In genomic region chr11:6390718-6391547, GRCh38 we compare ENCODE assay signal across 8 cellular contexts. TPM values are rescaled to one million over a fixed set of nuclear protein-coding genes. Genes with fewer than 3 reads are reported as not detected.
DNase-seq lines count a peak whose midpoint lies in the region; ATAC-seq, FAIRE-seq and TF ChIP-seq lines count a peak whose summit lies in the region.

No MANE protein-coding gene starts in this region.

- peak overlapping the region; percentile 64 for H4K91ac ChIP-seq in mesenchymal stem cell (ENCODE audit: low read length)

- TSS peak; percentile 86 for BruUV-seq in K562 (replicated peaks; lab: Mats Ljungman, UMichigan)

- peak overlapping the region in 1 of 2 experiments; percentile 78 for H3K14ac ChIP-seq in mesenchymal stem cell (ENCODE audit: low read length in 2 of 2)

- H3K79me1 ChIP-seq in mesenchymal stem cell (replicated peaks; ENCODE audit: low read length, poor library complexity, severe bottlenecking), result peaks cover 12% of the 10 kb centered on the region

- H3K27me3 ChIP-seq in cardiac muscle cell, result no peaks in the 10 kb centered on the region
- H3K27me3 ChIP-seq in K562 (ENCODE audit: control insufficient read depth in 2 of 2, insufficient read depth in 2 of 2, low read length in 2 of 2), result no peaks in the 10 kb centered on the region
- H3K27me3 ChIP-seq in mesenchymal stem cell (ENCODE audit: control insufficient read depth in 1 of 2, insufficient read depth in 1 of 2, low read length in 2 of 2), result no peaks in the 10 kb centered on the region
- no peaks in the 10 kb centered on the region for H3K27me3 ChIP-seq in vagina

- 0 out of 3 replicates have a peak, but pooled peaks cover 7% of the 10 kb centered on the region for H3K79me2 ChIP-seq in K562 (ENCODE audit: control insufficient read depth, insufficient read depth, low read length)

- 33% methylated on average over 17 of the region's 20 CpGs for WGBS in K562 (ENCODE audit: insufficient coverage, low coverage, missing lambda C conversion rate)
- 54% methylated on average over 19 of the region's 20 CpGs for WGBS in mesenchymal stem cell

- no peaks in the 10 kb centered on the region for H3K36me3 ChIP-seq in cardiac muscle cell
- H3K36me3 ChIP-seq in K562 (ENCODE audit: control insufficient read depth, insufficient read depth, low read length), result no peaks in the 10 kb centered on the region
- peaks cover 32 to 36% of the 10 kb centered on the region in 2 experiments for H3K36me3 ChIP-seq in mesenchymal stem cell (ENCODE audit: control insufficient read depth in 1 of 2, insufficient read depth in 2 of 2, low read depth in 1 of 2, low read length in 2 of 2)
- peaks cover 0 to 20% of the 10 kb centered on the region in 2 donors for H3K36me3 ChIP-seq in vagina

- H2AFZ ChIP-seq in K562 (ENCODE audit: low read depth, low read length) (peak overlapping the region; percentile 95), mesenchymal stem cell (ENCODE audit: low read depth, low read length) (peak overlapping the region; percentile 67)

- H3K4me3 ChIP-seq in cardiac muscle cell (peak overlapping the region; percentile 44), K562 (peak overlapping the region; percentile 73), mesenchymal stem cell (ENCODE audit: insufficient read depth in 1 of 2, low read depth in 1 of 2, low read length in 2 of 2) (peak overlapping the region; percentile 73 to 98), vagina (peak overlapping the region; percentile 76 to 91)

- H3K4ac ChIP-seq in mesenchymal stem cell (ENCODE audit: low read depth in 1 of 2, low read length in 2 of 2), result peak overlapping the region in 1 of 2 experiments; percentile 33

- H3K23ac ChIP-seq in mesenchymal stem cell (ENCODE audit: low read length in 2 of 2), result peak overlapping the region in 1 of 2 experiments; percentile 36

- in situ Hi-C loops in K562 (cut with MboI), result no loop called here

- H2BK5ac ChIP-seq in mesenchymal stem cell (ENCODE audit: low read depth, low read length, poor library complexity, severe bottlenecking), result no peak overlapping the region

- peak overlapping the region; percentile 67 to 95 for H3K9ac ChIP-seq in K562 (ENCODE audit: insufficient read depth in 1 of 2, low read depth in 2 of 2, low read length in 2 of 2)
- peak overlapping the region; percentile 92 for H3K9ac ChIP-seq in mesenchymal stem cell (ENCODE audit: low read length)

- H3K27ac ChIP-seq in cardiac muscle cell (peak overlapping the region; percentile 90), K562 (ENCODE audit: extremely low read depth, low read depth, low read length) (peak overlapping the region; percentile 52; the same call in 2 of the 3 replicates), mesenchymal stem cell (ENCODE audit: low read length, poor library complexity, severe bottlenecking) (no peak overlapping the region), vagina (peak overlapping the region; percentile 90)

- DNase-seq in cardiac muscle cell (ENCODE audit: low read depth in 1 of 2, low spot score in 1 of 2) (no peak), cardiac septum (ENCODE audit: low spot score) (no peak), K562 (ENCODE audit: extremely low read depth in 1 of 4, low spot score in 3 of 4) (no peak), mesenchymal stem cell (no peak), vagina (ENCODE audit: extremely low spot score in 2 of 2) (no peak), 8988T (no peak)
- DNase-seq in activated CD4-positive, CD25-positive, alpha-beta regulatory T cell (lab: John Stamatoyannopoulos, UW), result no peak

- no peaks in the 10 kb centered on the region for H4K20me1 ChIP-seq in K562 (replicated peaks; ENCODE audit: control insufficient read depth, insufficient read depth, low read length)

- H2BK12ac ChIP-seq in mesenchymal stem cell (ENCODE audit: low read length in 2 of 2), result peak overlapping the region; percentile 7 to 65

- TF ChIP-seq EP300 in K562 (IDR thresholded peaks at IDR 0.05; ENCODE audit: low read length), result no peak

- TF ChIP-seq CTCF in cardiac muscle cell (IDR thresholded peaks at IDR 0.05; ENCODE audit: low read depth, low read length) (no peak), K562 (IDR thresholded peaks at IDR 0.05 in 2 of 3, conservative IDR thresholded peaks at IDR 0.05 in 1 of 3; ENCODE audit: insufficient read depth in 2 of 3, low read depth in 1 of 3, low read length in 3 of 3) (no peak), vagina (IDR thresholded peaks at IDR 0.05) (no peak)

- peak overlapping the region; percentile 85 for H2BK15ac ChIP-seq in mesenchymal stem cell (ENCODE audit: low read depth, poor library complexity, severe bottlenecking)

- H4K8ac ChIP-seq in mesenchymal stem cell (ENCODE audit: low read length), result no peak overlapping the region

- no peak for ATAC-seq in K562
- ATAC-seq in GM18861 (IDR thresholded peaks at IDR 0.05; ENCODE audit: unreplicated experiment), result no peak

- intact Hi-C loops in cardiac septum (cut with DNase I), result loop anchor here (2.0 kb wide), 3 partner anchors 28 to 212 kb away; partner anchors contain the start of genes APBB1, ILK, RRP8 and TRIM3
- intact Hi-C loops in K562 (cut with micrococcal nuclease), result no loop called here
- intact Hi-C loops in vagina (cut with DNase I), result no loop called here

- POLR2A ChIA-PET in K562 (lab: Yijun Ruan, JAX), result interaction anchor here (0.6 to 1.1 kb wide), 3 partner anchors 8 to 589 kb away, joined by 3 to 7 read pairs (median 4); no protein-coding TSS in a partner anchor

- H2BK120ac ChIP-seq in mesenchymal stem cell (ENCODE audit: low read depth, low read length), result no peak overlapping the region

- no peak for FAIRE-seq in K562 (lab: Jason Lieb, UNC)

- TF ChIP-seq RAD21 in K562 (CRISPR knock-in tag; conservative IDR thresholded peaks at IDR 0.05 in 1 of 2, IDR thresholded peaks at IDR 0.05 in 1 of 2), result no peak

- H3K4me1 ChIP-seq in cardiac muscle cell (ENCODE audit: low read depth) (peaks cover 13% of the 10 kb centered on the region), K562 (replicated peaks in 1 of 2; ENCODE audit: control insufficient read depth in 2 of 2, insufficient read depth in 2 of 2, low read length in 2 of 2) (peaks cover 22 to 32% of the 10 kb centered on the region in 2 experiments), mesenchymal stem cell (ENCODE audit: control insufficient read depth, insufficient read depth, low read depth, low read length) (peaks cover 15% of the 10 kb centered on the region), vagina (peaks cover 31% of the 10 kb centered on the region)

- H3K18ac ChIP-seq in mesenchymal stem cell (ENCODE audit: low read depth in 1 of 2, low read length in 2 of 2), result peak overlapping the region; percentile 86 to 93

- H3K9me1 ChIP-seq in K562 (ENCODE audit: control insufficient read depth, insufficient read depth, low read length), result no peaks in the 10 kb centered on the region

- TF ChIP-seq POLR2A in K562 (conservative IDR thresholded peaks at IDR 0.05) (no peak), vagina (IDR thresholded peaks at IDR 0.05) (no peak)

- H3K4me2 ChIP-seq in K562 (ENCODE audit: insufficient read depth, low read length) (peak overlapping the region; percentile 87), mesenchymal stem cell (ENCODE audit: low read length, poor library complexity, severe bottlenecking) (peak overlapping the region; percentile 87)

- H2AK5ac ChIP-seq in mesenchymal stem cell (ENCODE audit: low read length, severe bottlenecking), result no peak overlapping the region

- CTCF ChIA-PET in K562 (lab: Yijun Ruan, JAX; ENCODE audit: low intra/inter-chr PET ratio), result no interaction called here

- H3K9me3 ChIP-seq in cardiac muscle cell (ENCODE audit: low read depth) (no peaks in the 10 kb centered on the region), K562 (replicated peaks; ENCODE audit: control insufficient read depth, insufficient read depth, low read depth, low read length) (no peaks in the 10 kb centered on the region), mesenchymal stem cell (ENCODE audit: control insufficient read depth, low read length) (no peaks in the 10 kb centered on the region), vagina (no peaks in the 10 kb centered on the region)

RNA-seq across cellular contexts. Expression of gene SMPD1, which starts 0.7 kb away (rescaled TPM):
- total RNA-seq in cardiac muscle cell, result 44.8 and 52.1 TPM in 2 replicates
- polyA plus RNA-seq in cardiac muscle cell, result 29.2 and 43.8 TPM in 2 replicates
- 57.8 TPM for total RNA-seq in cardiac septum
- 8.8 and 28.1 TPM in 2 replicates for total RNA-seq in K562 (2011; cell fraction: chromatin; rRNA removed; ENCODE audit: low replicate concordance)
- 25.3 and 28.3 TPM in 2 replicates for total RNA-seq in K562 (2011; cell fraction: nucleolus; rRNA removed)
- 17.6 and 20.9 TPM in 2 replicates for total RNA-seq in K562 (2011; cell fraction: nucleoplasm; rRNA removed)
- 5.1 and 5.2 TPM in 2 replicates for total RNA-seq in K562 (2014; rRNA removed)
- 1.9 and 2.8 TPM in 2 replicates for total RNA-seq in K562 (2014; rRNA removed; fragmentation: Illumina TruSeq; extraction: Trizol)
- total RNA-seq in K562 (2015; rRNA removed; fragmentation: Illumina TruSeq; extraction: Trizol), result 4.4 and 5.4 TPM in 2 replicates
- total RNA-seq in K562 (2021), result 8.7 and 9.9 TPM in 2 replicates
- polyA plus RNA-seq in K562 (2011; rRNA removed), result 4.0 and 6.5 TPM in 2 replicates
- 6.9 and 9.9 TPM in 2 replicates for polyA plus RNA-seq in K562 (2011; cell fraction: cytosol; rRNA removed)
- polyA plus RNA-seq in K562 (2011; cell fraction: nucleus; rRNA removed), result 17.5 and 18.4 TPM in 2 replicates
- 9.9 and 26.6 TPM in 2 replicates for polyA plus RNA-seq in K562 (2012)
- polyA plus RNA-seq in K562 (2014; fragmentation: Illumina TruSeq; extraction: Trizol), result 7.6 and 9.1 TPM in 2 replicates
- 1 to 10 TPM in 1 of 2 experiments, under 1 TPM in 1; 0.90 to 1.8 TPM for polyA plus RNA-seq in K562 (2014; fragmentation: Nextera tagmentation; extraction: Ambion mirVana)
- 5.9 and 8.0 TPM in 2 replicates for polyA plus RNA-seq in K562 (2014; rRNA removed)
- polyA minus RNA-seq in K562 (2011; rRNA and poly(A)+ RNA removed), result 3.8 and 4.1 TPM in 2 replicates
- 5.3 and 6.4 TPM in 2 replicates for polyA minus RNA-seq in K562 (2011; cell fraction: cytosol; rRNA and poly(A)+ RNA removed)
- 5.1 and 6.3 TPM in 2 replicates for polyA minus RNA-seq in K562 (2011; cell fraction: nucleus; rRNA and poly(A)+ RNA removed)
- 60.0 TPM for polyA plus RNA-seq in mesenchymal stem cell (2013, experiment 1 of 2)
- 61.3 TPM for polyA plus RNA-seq in mesenchymal stem cell (2013, experiment 2 of 2)
- 23.1 TPM for total RNA-seq in vagina

RNA-seq across cellular contexts. Expression of gene APBB1, which starts 28.0 kb away (rescaled TPM):
- 159 and 188 TPM in 2 replicates for total RNA-seq in cardiac muscle cell
- 193 and 201 TPM in 2 replicates for polyA plus RNA-seq in cardiac muscle cell
- total RNA-seq in cardiac septum, result 72.0 TPM
- total RNA-seq in K562 (2011; cell fraction: chromatin; rRNA removed; ENCODE audit: low replicate concordance), result 1.4 TPM in 1 of 2 replicates, not detected in the other
- 0.39 and 1.3 TPM in 2 replicates for total RNA-seq in K562 (2011; cell fraction: nucleolus; rRNA removed)
- 0.44 TPM in 1 of 2 replicates, not detected in the other for total RNA-seq in K562 (2011; cell fraction: nucleoplasm; rRNA removed)
- total RNA-seq in K562 (2014; rRNA removed), result 0.73 and 0.98 TPM in 2 replicates
- 0.18 and 0.41 TPM in 2 replicates for total RNA-seq in K562 (2014; rRNA removed; fragmentation: Illumina TruSeq; extraction: Trizol)
- total RNA-seq in K562 (2015; rRNA removed; fragmentation: Illumina TruSeq; extraction: Trizol), result 0.11 and 0.15 TPM in 2 replicates
- total RNA-seq in K562 (2021), result 0.60 and 0.63 TPM in 2 replicates
- polyA plus RNA-seq in K562 (2011; rRNA removed), result 0.20 and 0.40 TPM in 2 replicates
- polyA plus RNA-seq in K562 (2011; cell fraction: cytosol; rRNA removed), result 0.24 and 0.88 TPM in 2 replicates
- 0.48 and 1.3 TPM in 2 replicates for polyA plus RNA-seq in K562 (2011; cell fraction: nucleus; rRNA removed)
- polyA plus RNA-seq in K562 (2012), result 0.36 and 1.1 TPM in 2 replicates
- polyA plus RNA-seq in K562 (2014; fragmentation: Illumina TruSeq; extraction: Trizol), result 0.46 and 0.47 TPM in 2 replicates
- under 1 TPM; 0.04 to 0.11 TPM for polyA plus RNA-seq in K562 (2014; fragmentation: Nextera tagmentation; extraction: Ambion mirVana)
- polyA plus RNA-seq in K562 (2014; rRNA removed), result 0.34 and 0.44 TPM in 2 replicates
- 0.39 and 0.42 TPM in 2 replicates for polyA minus RNA-seq in K562 (2011; rRNA and poly(A)+ RNA removed)
- polyA minus RNA-seq in K562 (2011; cell fraction: cytosol; rRNA and poly(A)+ RNA removed), result 0.38 TPM in 1 of 2 replicates, not detected in the other
- polyA minus RNA-seq in K562 (2011; cell fraction: nucleus; rRNA and poly(A)+ RNA removed), result 0.54 and 0.56 TPM in 2 replicates
- polyA plus RNA-seq in mesenchymal stem cell (2013, experiment 1 of 2), result 21.2 TPM
- 19.9 TPM for polyA plus RNA-seq in mesenchymal stem cell (2013, experiment 2 of 2)
- total RNA-seq in vagina, result 59.7 TPM

RNA-seq across cellular contexts. Expression of gene HPX, which starts 49.9 kb away (rescaled TPM):
- total RNA-seq in cardiac muscle cell (0.95 TPM in 1 of 2 replicates, not detected in the other), cardiac septum (0.27 TPM), K562 (2014; rRNA removed) (0.49 TPM in 1 of 2 replicates, not detected in the other), K562 (2014; rRNA removed; fragmentation: Illumina TruSeq; extraction: Trizol) (0.16 and 0.29 TPM in 2 replicates), K562 (2015; rRNA removed; fragmentation: Illumina TruSeq; extraction: Trizol) (0.14 and 0.15 TPM in 2 replicates), K562 (2021) (1.2 and 1.4 TPM in 2 replicates), vagina (0.98 TPM)
- polyA plus RNA-seq in cardiac muscle cell (0.73 and 2.3 TPM in 2 replicates), K562 (2011; rRNA removed) (0.24 and 0.29 TPM in 2 replicates), K562 (2014; fragmentation: Illumina TruSeq; extraction: Trizol) (0.12 and 0.71 TPM in 2 replicates), K562 (2014; fragmentation: Nextera tagmentation; extraction: Ambion mirVana) (under 1 TPM; 0.79 to 0.94 TPM), K562 (2014; rRNA removed) (0.57 and 0.69 TPM in 2 replicates)
- not detected in 2 replicates for total RNA-seq in K562 (2011; cell fraction: chromatin; rRNA removed; ENCODE audit: low replicate concordance)
- total RNA-seq in K562 (2011; cell fraction: nucleolus; rRNA removed), result 0.39 and 0.50 TPM in 2 replicates
- total RNA-seq in K562 (2011; cell fraction: nucleoplasm; rRNA removed), result 0.37 TPM in 1 of 2 replicates, not detected in the other
- 0.56 and 0.61 TPM in 2 replicates for polyA plus RNA-seq in K562 (2011; cell fraction: cytosol; rRNA removed)
- 0.57 and 0.65 TPM in 2 replicates for polyA plus RNA-seq in K562 (2011; cell fraction: nucleus; rRNA removed)
- polyA plus RNA-seq in K562 (2012), result 0.48 and 0.55 TPM in 2 replicates
- polyA minus RNA-seq in K562 (2011; rRNA and poly(A)+ RNA removed), result 0.24 TPM in 1 of 2 replicates, not detected in the other
- polyA minus RNA-seq in K562 (2011; cell fraction: cytosol; rRNA and poly(A)+ RNA removed), result not detected in 2 replicates
- polyA minus RNA-seq in K562 (2011; cell fraction: nucleus; rRNA and poly(A)+ RNA removed), result 0.22 TPM in 1 of 2 replicates, not detected in the other
- 0.43 TPM for polyA plus RNA-seq in mesenchymal stem cell (2013, experiment 1 of 2)
- polyA plus RNA-seq in mesenchymal stem cell (2013, experiment 2 of 2), result 0.41 TPM

Comparison
In these comparisons a context has a peak if more than half of its experiments do, and no peak if none do; other contexts are left out.
1. RNA of gene APBB1, which starts 28.0 kb away (total RNA-seq): 159 to 188 TPM in cardiac muscle cell, 72.0 TPM in cardiac septum (single experiment) and 59.7 TPM in vagina (single experiment); 0.11 to 1.4 TPM in K562; every median in the first group is over 10 times any median in the second.
2. Peak in every context shown above with its lines, with median percentiles within 50 percentile points of each other: H3K4me3 ChIP-seq.